In the genomic region with DNA sequence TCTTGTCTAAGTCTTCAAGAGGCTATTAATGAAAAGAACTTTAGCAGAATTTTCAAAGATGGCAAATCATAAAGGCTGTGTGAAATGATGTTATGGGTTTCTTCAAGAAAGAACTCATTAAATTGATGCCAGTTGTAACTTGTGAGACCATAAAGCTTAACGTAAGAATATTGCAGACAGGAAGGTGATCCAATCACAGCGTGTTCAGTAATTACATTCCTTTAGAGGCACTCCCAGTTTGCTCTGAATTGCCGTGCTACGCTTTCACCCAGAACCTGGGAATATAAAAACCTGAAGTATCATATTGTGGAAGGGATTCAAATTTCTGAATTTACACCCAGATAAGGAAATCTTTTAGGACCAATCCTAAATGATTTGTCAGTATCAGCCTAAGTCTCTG, we compare ENCODE assay signal across 1 cellular context.
TF ChIP-seq lines count a peak whose summit lies in the region.

No MANE protein-coding gene starts in this region.

TF ChIP-seq in GM23338, 12 proteins besides CTCF, POLR2A, EP300 and RAD21 (continued from another document):
- TF ChIP-seq, protein P1, sequence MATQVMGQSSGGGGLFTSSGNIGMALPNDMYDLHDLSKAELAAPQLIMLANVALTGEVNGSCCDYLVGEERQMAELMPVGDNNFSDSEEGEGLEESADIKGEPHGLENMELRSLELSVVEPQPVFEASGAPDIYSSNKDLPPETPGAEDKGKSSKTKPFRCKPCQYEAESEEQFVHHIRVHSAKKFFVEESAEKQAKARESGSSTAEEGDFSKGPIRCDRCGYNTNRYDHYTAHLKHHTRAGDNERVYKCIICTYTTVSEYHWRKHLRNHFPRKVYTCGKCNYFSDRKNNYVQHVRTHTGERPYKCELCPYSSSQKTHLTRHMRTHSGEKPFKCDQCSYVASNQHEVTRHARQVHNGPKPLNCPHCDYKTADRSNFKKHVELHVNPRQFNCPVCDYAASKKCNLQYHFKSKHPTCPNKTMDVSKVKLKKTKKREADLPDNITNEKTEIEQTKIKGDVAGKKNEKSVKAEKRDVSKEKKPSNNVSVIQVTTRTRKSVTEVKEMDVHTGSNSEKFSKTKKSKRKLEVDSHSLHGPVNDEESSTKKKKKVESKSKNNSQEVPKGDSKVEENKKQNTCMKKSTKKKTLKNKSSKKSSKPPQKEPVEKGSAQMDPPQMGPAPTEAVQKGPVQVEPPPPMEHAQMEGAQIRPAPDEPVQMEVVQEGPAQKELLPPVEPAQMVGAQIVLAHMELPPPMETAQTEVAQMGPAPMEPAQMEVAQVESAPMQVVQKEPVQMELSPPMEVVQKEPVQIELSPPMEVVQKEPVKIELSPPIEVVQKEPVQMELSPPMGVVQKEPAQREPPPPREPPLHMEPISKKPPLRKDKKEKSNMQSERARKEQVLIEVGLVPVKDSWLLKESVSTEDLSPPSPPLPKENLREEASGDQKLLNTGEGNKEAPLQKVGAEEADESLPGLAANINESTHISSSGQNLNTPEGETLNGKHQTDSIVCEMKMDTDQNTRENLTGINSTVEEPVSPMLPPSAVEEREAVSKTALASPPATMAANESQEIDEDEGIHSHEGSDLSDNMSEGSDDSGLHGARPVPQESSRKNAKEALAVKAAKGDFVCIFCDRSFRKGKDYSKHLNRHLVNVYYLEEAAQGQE (IDR thresholded peaks at IDR 0.05; ENCODE audit: unreplicated experiment) = no peak
